15 cellular contexts compared by ENCODE assay signal in the genomic region with DNA sequence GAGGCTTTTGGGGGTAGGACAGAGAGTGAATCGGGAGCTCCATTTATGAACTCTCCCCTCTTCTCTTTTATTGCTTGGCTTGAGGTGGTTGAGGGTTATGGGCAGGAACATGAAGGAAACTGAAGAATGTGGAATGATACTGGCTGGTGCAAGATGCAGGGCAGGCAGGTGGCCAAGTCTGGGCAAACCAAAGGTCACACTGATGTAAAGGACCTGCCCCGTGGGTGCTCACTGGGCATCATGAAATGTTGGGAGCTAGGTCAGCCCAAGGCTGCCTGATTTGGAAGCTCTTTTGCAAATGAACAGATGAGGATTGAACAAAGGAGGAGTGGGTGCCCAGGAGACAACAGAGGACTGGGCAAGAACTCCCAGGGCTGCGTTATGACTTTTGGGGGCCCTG.
DNase-seq lines count a peak whose midpoint lies in the region; ATAC-seq, FAIRE-seq and TF ChIP-seq lines count a peak whose summit lies in the region.
"Had no signal": no experiment of that assay in that cellular context is flagged by ENCODE, and none has a peak within 500 bp of the region (broad histone marks: within the 10 kb centered on the region; RNA-seq: fewer than 3 reads in every experiment).

No MANE protein-coding gene starts in this region.

- no peak overlapping the region for H2AFZ ChIP-seq in HepG2 (ENCODE audit: low read length)
- H2AFZ ChIP-seq: GM23338 had no signal

- TF ChIP-seq EP300 in HepG2 (IDR thresholded peaks at IDR 0.05; ENCODE audit: low read depth in 2 of 2, low read length in 2 of 2) (no peak), HepG2 (CRISPR knock-in tag; IDR thresholded peaks at IDR 0.05; ENCODE audit: borderline replicate concordance) (no peak)

- H3K9me3 ChIP-seq in right lobe of liver (no peaks in the 10 kb centered on the region), HepG2 (ENCODE audit: low read length) (no peaks in the 10 kb centered on the region), thyroid gland (no peaks in the 10 kb centered on the region)
- H3K9me3 ChIP-seq: Caco-2 had no signal

- no peaks in the 10 kb centered on the region for H4K20me1 ChIP-seq in HepG2 (ENCODE audit: insufficient read depth, low read length)

- H3K79me2 ChIP-seq in HepG2 (ENCODE audit: insufficient read depth, low read length) = no peaks in the 10 kb centered on the region

- H3K27ac ChIP-seq in right lobe of liver = no peak overlapping the region
- no peak overlapping the region for H3K27ac ChIP-seq in HepG2 (ENCODE audit: extremely low read length, insufficient read depth, low read length)
- peak overlapping the region; percentile 80 to 88 (median 82) for H3K27ac ChIP-seq in thyroid gland
- H3K27ac ChIP-seq: 22Rv1 had no signal

- FAIRE-seq in HepG2 (lab: Jason Lieb, UNC) = no peak
- FAIRE-seq: GM12891, HTR-8/SVneo had no signal

- DNase-seq in DMS79 treated with DMSO at 0.1 percent for 48 hours (lab: John Stamatoyannopoulos, UW) (peak; percentile 42), DMS79 (lab: John Stamatoyannopoulos, UW) (no peak), right lobe of liver (peak; percentile 30 to 56 (median 48)), HepG2 (ENCODE audit: low spot score) (no peak), left ventricle myocardium superior (no peak), thyroid gland (peak; percentile 31 to 53), NCI-H510A (lab: John Stamatoyannopoulos, UW) (no peak), GM03348 (ENCODE audit: low spot score) (no peak)
- DNase-seq: Caco-2; CD8-positive, alpha-beta memory T cell; H7 had no signal

- ATAC-seq in right lobe of liver (peak in 3 of 4 donors; percentile 50 to 65 (median 55)), HepG2 (no peak), left ventricle myocardium superior (peak; percentile 74)
- ATAC-seq: GM23338 had no signal

- WGBS in right lobe of liver (ENCODE audit: insufficient coverage, low coverage, low lambda C conversion rate, missing lambda C conversion rate) = 58% methylated on average over 3 of the region's 3 CpGs
- 17% methylated on average over 3 of the region's 3 CpGs for WGBS in HepG2 (ENCODE audit: low lambda C conversion rate)
- WGBS in thyroid gland, 2 donors = 53 to 65% methylated on average over 3 of the region's 3 CpGs

- no peak for TF ChIP-seq CTCF in right lobe of liver (IDR thresholded peaks at IDR 0.05)
- no peak for TF ChIP-seq CTCF in HepG2 (CRISPR knock-in tag; IDR thresholded peaks at IDR 0.05)
- no peak for TF ChIP-seq CTCF in thyroid gland (IDR thresholded peaks at IDR 0.05)

- CTCF ChIA-PET in HepG2 (lab: Yijun Ruan, JAX; ENCODE audit: low intra/inter-chr PET ratio, low total read pairs) = no interaction called here

- POLR2A ChIA-PET in HepG2 (lab: Yijun Ruan, JAX) = no interaction called here

- H3K27me3 ChIP-seq in right lobe of liver (no peaks in the 10 kb centered on the region), HepG2 (ENCODE audit: control insufficient read depth in 1 of 2, insufficient read depth in 2 of 2, low read length in 2 of 2) (peaks cover 0 to 17% of the 10 kb centered on the region in 2 experiments; a peak in 2 of 5 replicates), thyroid gland (no peaks in the 10 kb centered on the region)

- no peak for TF ChIP-seq POLR2A in right lobe of liver (IDR thresholded peaks at IDR 0.05)
- TF ChIP-seq POLR2A in HepG2 (IDR thresholded peaks at IDR 0.05; ENCODE audit: insufficient read depth in 1 of 2, low read depth in 2 of 2, low read length in 2 of 2) = no peak
- no peak for TF ChIP-seq POLR2A in thyroid gland (IDR thresholded peaks at IDR 0.05)

- no peak overlapping the region for H3K9ac ChIP-seq in HepG2 (ENCODE audit: insufficient read depth, low read depth, low read length)

- H3K4me3 ChIP-seq in right lobe of liver (no peak overlapping the region), HepG2 (replicated peaks in 1 of 3; ENCODE audit: insufficient read depth in 1 of 3, low read depth in 2 of 3, low read length in 3 of 3) (no peak overlapping the region), thyroid gland (replicated peaks in 1 of 3) (no peak overlapping the region)
- H3K4me3 ChIP-seq: GM23338 had no signal

- no TSS peak for BruUV-seq in HepG2 (replicated peaks; lab: Mats Ljungman, UMichigan)

- H3K36me3 ChIP-seq in right lobe of liver (no peaks in the 10 kb centered on the region), HepG2 (replicated peaks in 1 of 2; ENCODE audit: control insufficient read depth in 1 of 2, insufficient read depth in 2 of 2, low read length in 2 of 2) (no peaks in the 10 kb centered on the region), thyroid gland (no peaks in the 10 kb centered on the region)

- in situ Hi-C loops in HepG2 (cut with HindIII; ENCODE audit: extremely low pct_ligation_motif_present, low pct_unique_long_range_greater_than_20kb) = no loop called here

- intact Hi-C loops in right lobe of liver (cut with DNase I) (no loop called here), HepG2 (cut with micrococcal nuclease; ENCODE audit: unreplicated experiment) (no loop called here), left ventricle myocardium superior (cut with micrococcal nuclease) (no loop called here), thyroid gland (cut with DNase I) (no loop called here)

- H3K4me1 ChIP-seq in right lobe of liver (no peaks in the 10 kb centered on the region), HepG2 (ENCODE audit: insufficient read depth, low read length) (no peaks in the 10 kb centered on the region), thyroid gland (peaks cover 15 to 18% of the 10 kb centered on the region in 2 donors)
- H3K4me1 ChIP-seq: Caco-2 had no signal

- no peak overlapping the region for H3K4me2 ChIP-seq in HepG2 (ENCODE audit: low read depth, low read length)
- H3K4me2 ChIP-seq: GM23338 had no signal

- no peak for TF ChIP-seq RAD21 in HepG2 (CRISPR knock-in tag; IDR thresholded peaks at IDR 0.05)

TF ChIP-seq in HepG2, 621 proteins besides CTCF, POLR2A, EP300 and RAD21 (continues in another document):
- TF ChIP-seq, protein P1, sequence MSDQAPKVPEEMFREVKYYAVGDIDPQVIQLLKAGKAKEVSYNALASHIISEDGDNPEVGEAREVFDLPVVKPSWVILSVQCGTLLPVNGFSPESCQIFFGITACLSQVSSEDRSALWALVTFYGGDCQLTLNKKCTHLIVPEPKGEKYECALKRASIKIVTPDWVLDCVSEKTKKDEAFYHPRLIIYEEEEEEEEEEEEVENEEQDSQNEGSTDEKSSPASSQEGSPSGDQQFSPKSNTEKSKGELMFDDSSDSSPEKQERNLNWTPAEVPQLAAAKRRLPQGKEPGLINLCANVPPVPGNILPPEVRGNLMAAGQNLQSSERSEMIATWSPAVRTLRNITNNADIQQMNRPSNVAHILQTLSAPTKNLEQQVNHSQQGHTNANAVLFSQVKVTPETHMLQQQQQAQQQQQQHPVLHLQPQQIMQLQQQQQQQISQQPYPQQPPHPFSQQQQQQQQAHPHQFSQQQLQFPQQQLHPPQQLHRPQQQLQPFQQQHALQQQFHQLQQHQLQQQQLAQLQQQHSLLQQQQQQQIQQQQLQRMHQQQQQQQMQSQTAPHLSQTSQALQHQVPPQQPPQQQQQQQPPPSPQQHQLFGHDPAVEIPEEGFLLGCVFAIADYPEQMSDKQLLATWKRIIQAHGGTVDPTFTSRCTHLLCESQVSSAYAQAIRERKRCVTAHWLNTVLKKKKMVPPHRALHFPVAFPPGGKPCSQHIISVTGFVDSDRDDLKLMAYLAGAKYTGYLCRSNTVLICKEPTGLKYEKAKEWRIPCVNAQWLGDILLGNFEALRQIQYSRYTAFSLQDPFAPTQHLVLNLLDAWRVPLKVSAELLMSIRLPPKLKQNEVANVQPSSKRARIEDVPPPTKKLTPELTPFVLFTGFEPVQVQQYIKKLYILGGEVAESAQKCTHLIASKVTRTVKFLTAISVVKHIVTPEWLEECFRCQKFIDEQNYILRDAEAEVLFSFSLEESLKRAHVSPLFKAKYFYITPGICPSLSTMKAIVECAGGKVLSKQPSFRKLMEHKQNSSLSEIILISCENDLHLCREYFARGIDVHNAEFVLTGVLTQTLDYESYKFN (CRISPR knock-in tag; conservative IDR thresholded peaks at IDR 0.05) = no peak
- TF ChIP-seq DNMT3B (CRISPR knock-in tag; conservative IDR thresholded peaks at IDR 0.05) (no peak), NAIF1 (CRISPR knock-in tag; IDR thresholded peaks at IDR 0.05; ENCODE audit: borderline replicate concordance) (no peak), ZSCAN30 (CRISPR knock-in tag; IDR thresholded peaks at IDR 0.05) (no peak), ZNF567 (CRISPR knock-in tag; IDR thresholded peaks at IDR 0.05; ENCODE audit: borderline replicate concordance) (no peak), PCBP1 (IDR thresholded peaks at IDR 0.05; ENCODE audit: borderline replicate concordance, low read depth, low read length) (no peak), ZNF878 (CRISPR knock-in tag; IDR thresholded peaks at IDR 0.05) (no peak), ZMYM3 (CRISPR knock-in tag; IDR thresholded peaks at IDR 0.05) (no peak), XBP1 (CRISPR knock-in tag; IDR thresholded peaks at IDR 0.05) (no peak)
- TF ChIP-seq, protein P2, sequence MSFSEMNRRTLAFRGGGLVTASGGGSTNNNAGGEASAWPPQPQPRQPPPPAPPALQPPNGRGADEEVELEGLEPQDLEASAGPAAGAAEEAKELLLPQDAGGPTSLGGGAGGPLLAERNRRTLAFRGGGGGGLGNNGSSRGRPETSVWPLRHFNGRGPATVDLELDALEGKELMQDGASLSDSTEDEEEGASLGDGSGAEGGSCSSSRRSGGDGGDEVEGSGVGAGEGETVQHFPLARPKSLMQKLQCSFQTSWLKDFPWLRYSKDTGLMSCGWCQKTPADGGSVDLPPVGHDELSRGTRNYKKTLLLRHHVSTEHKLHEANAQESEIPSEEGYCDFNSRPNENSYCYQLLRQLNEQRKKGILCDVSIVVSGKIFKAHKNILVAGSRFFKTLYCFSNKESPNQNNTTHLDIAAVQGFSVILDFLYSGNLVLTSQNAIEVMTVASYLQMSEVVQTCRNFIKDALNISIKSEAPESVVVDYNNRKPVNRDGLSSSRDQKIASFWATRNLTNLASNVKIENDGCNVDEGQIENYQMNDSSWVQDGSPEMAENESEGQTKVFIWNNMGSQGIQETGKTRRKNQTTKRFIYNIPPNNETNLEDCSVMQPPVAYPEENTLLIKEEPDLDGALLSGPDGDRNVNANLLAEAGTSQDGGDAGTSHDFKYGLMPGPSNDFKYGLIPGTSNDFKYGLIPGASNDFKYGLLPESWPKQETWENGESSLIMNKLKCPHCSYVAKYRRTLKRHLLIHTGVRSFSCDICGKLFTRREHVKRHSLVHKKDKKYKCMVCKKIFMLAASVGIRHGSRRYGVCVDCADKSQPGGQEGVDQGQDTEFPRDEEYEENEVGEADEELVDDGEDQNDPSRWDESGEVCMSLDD (CRISPR knock-in tag; IDR thresholded peaks at IDR 0.05; ENCODE audit: borderline replicate concordance) = no peak

Comparison
In these comparisons a context has a peak if more than half of its experiments do, and no peak if none do; other contexts are left out.
1. DNase-seq: peak in DMS79 treated with DMSO at 0.1 percent for 48 hours (single experiment), right lobe of liver (3 of 3) and thyroid gland (2 of 2); none in DMS79 (single experiment), HepG2 (single experiment), left ventricle myocardium superior (single experiment), NCI-H510A (single experiment) and GM03348 (single experiment).
2. H3K27ac ChIP-seq: peak in thyroid gland (3 of 3); none in right lobe of liver (0 of 3) and HepG2 (single experiment).